ENCODE assay signal across 20 cellular contexts in genomic region chr6:101386982-101387381, GRCh38. TPM values are rescaled to one million over a fixed set of nuclear protein-coding genes. Genes with fewer than 3 reads are reported as not detected.
DNase-seq lines count a peak whose midpoint lies in the region; ATAC-seq, FAIRE-seq and TF ChIP-seq lines count a peak whose summit lies in the region.
"Had no signal": no experiment of that assay in that cellular context is flagged by ENCODE, and none has a peak within 500 bp of the region (broad histone marks: within the 10 kb centered on the region; RNA-seq: fewer than 3 reads in every experiment).

No MANE protein-coding gene starts in this region.

- in situ Hi-C loops in HepG2 (cut with HindIII; ENCODE audit: extremely low pct_ligation_motif_present, low pct_unique_long_range_greater_than_20kb): no loop called here

- TF ChIP-seq EP300 in HepG2 (IDR thresholded peaks at IDR 0.05; ENCODE audit: low read depth in 2 of 2, low read length in 2 of 2) (no peak), HepG2 (CRISPR knock-in tag; IDR thresholded peaks at IDR 0.05; ENCODE audit: borderline replicate concordance) (no peak), SK-N-SH (IDR thresholded peaks at IDR 0.05; ENCODE audit: borderline replicate concordance in 1 of 2, low read depth in 1 of 2, low read length in 1 of 2) (no peak)

- no peak overlapping the region for H3K4me3 ChIP-seq in HepG2 (replicated peaks in 1 of 3; ENCODE audit: insufficient read depth in 1 of 3, low read depth in 2 of 3, low read length in 3 of 3)
- no peak overlapping the region for H3K4me3 ChIP-seq in right lobe of liver
- H3K4me3 ChIP-seq in SK-N-SH (ENCODE audit: low read depth in 2 of 2, low read length in 1 of 2): no peak overlapping the region
- no peak overlapping the region for H3K4me3 ChIP-seq in foreskin fibroblast (ENCODE audit: low read depth in 1 of 2, low read length in 2 of 2)
- H3K4me3 ChIP-seq in pancreas: no peak overlapping the region
- H3K4me3 ChIP-seq: BLaER1 treated with 17β-estradiol and CSF1 and Interleukin-3, amounts not matched to agents 10 nM and 100 nM had no signal

- intact Hi-C loops in HepG2 (cut with micrococcal nuclease; ENCODE audit: unreplicated experiment) (no loop called here), right lobe of liver (cut with DNase I) (no loop called here), pancreas (cut with DNase I) (no loop called here), left ventricle myocardium superior (cut with micrococcal nuclease) (no loop called here)

- H2AFZ ChIP-seq in HepG2 (ENCODE audit: low read length) (no peak overlapping the region), SK-N-SH (ENCODE audit: low read depth) (no peak overlapping the region)

- peak; percentile 4 for DNase-seq in HepG2 (ENCODE audit: low spot score)
- no peak for DNase-seq in right lobe of liver
- no peak for DNase-seq in SK-N-SH
- peak in 1 of 2 donors; percentile 26 for DNase-seq in foreskin fibroblast
- DNase-seq in T-helper 1 cell: no peak
- no peak for DNase-seq in NCI-H446 treated with DMSO at 0.1 percent for 48 hours (lab: John Stamatoyannopoulos, UW)
- DNase-seq in pancreas: no peak
- no peak for DNase-seq in left ventricle myocardium superior
- DNase-seq: activated CD4-positive, alpha-beta T cell treated with anti-CD3 and anti-CD28 coated beads, Interleukin-2, amount 10 ng/mL, durations not matched to agents 24 days and 14 days; activated T-cell treated with anti-CD3 and anti-CD28 coated beads, Interleukin-2, amount 50 U/mL, for 72 hours; amniotic stem cell; GF-D8; immature natural killer cell; NCI-H2081 treated with DMSO at 0.1 percent for 48 hours; stimulated activated CD4-positive, alpha-beta T cell treated with anti-CD3 and anti-CD28 coated beads, Interleukin-4, amount 100 ng/mL, for 24 hours had no signal

- CTCF ChIA-PET in HepG2 (lab: Yijun Ruan, JAX; ENCODE audit: low intra/inter-chr PET ratio, low total read pairs): no interaction called here
- CTCF ChIA-PET in SK-N-SH (lab: Yijun Ruan, JAX): interaction anchor here (0.9 kb wide), 1 partner anchor 10 kb away, joined by 3 read pairs; no protein-coding TSS in a partner anchor

- 0% methylated on average over 1 of the region's 1 CpG for WGBS in HepG2 (ENCODE audit: low lambda C conversion rate)
- WGBS in right lobe of liver (ENCODE audit: insufficient coverage, low coverage, low lambda C conversion rate, missing lambda C conversion rate): 17% methylated on average over 1 of the region's 1 CpG
- WGBS in SK-N-SH (ENCODE audit: low lambda C conversion rate): 33% methylated on average over 1 of the region's 1 CpG
- WGBS in pancreas, 2 donors: 29 to 35% methylated on average over 1 of the region's 1 CpG

- H4K20me1 ChIP-seq in HepG2 (ENCODE audit: insufficient read depth, low read length): no peaks in the 10 kb centered on the region
- H4K20me1 ChIP-seq in SK-N-SH (ENCODE audit: insufficient read depth): no peaks in the 10 kb centered on the region
- H4K20me1 ChIP-seq: BLaER1 treated with 17β-estradiol and CSF1 and Interleukin-3, amounts not matched to agents 10 nM and 100 nM had no signal

- TF ChIP-seq RAD21 in HepG2 (CRISPR knock-in tag; IDR thresholded peaks at IDR 0.05) (no peak), SK-N-SH (IDR thresholded peaks at IDR 0.05; ENCODE audit: low read length) (peak; percentile 25; the same call in 1 of the 2 replicates)

- H3F3A ChIP-seq in SK-N-SH (replicated peaks; ENCODE audit: insufficient read depth): no peaks in the 10 kb centered on the region

- H3K4me2 ChIP-seq in HepG2 (ENCODE audit: low read depth, low read length) (no peak overlapping the region), SK-N-SH (no peak overlapping the region)
- H3K4me2 ChIP-seq: BLaER1 treated with 17β-estradiol and CSF1 and Interleukin-3, amounts not matched to agents 10 nM and 100 nM had no signal

- 0 out of 5 replicates have a peak, but pooled peaks cover 0 to 6% of the 10 kb centered on the region in 2 experiments for H3K27me3 ChIP-seq in HepG2 (ENCODE audit: control insufficient read depth in 1 of 2, insufficient read depth in 2 of 2, low read length in 2 of 2)
- no peaks in the 10 kb centered on the region for H3K27me3 ChIP-seq in right lobe of liver
- peaks cover 1% of the 10 kb centered on the region for H3K27me3 ChIP-seq in SK-N-SH (ENCODE audit: insufficient read depth)
- H3K27me3 ChIP-seq in pancreas: peaks cover 0 to 4% (median 1%) of the 10 kb centered on the region in 4 donors

- no peak overlapping the region for H3K27ac ChIP-seq in HepG2 (ENCODE audit: extremely low read length, insufficient read depth, low read length)
- H3K27ac ChIP-seq in right lobe of liver: no peak overlapping the region
- H3K27ac ChIP-seq in SK-N-SH (ENCODE audit: low read depth in 2 of 2, low read length in 1 of 2): no peak overlapping the region
- H3K27ac ChIP-seq in pancreas: no peak overlapping the region
- H3K27ac ChIP-seq: BLaER1 treated with 17β-estradiol and CSF1 and Interleukin-3, amounts not matched to agents 10 nM and 100 nM had no signal

- BruUV-seq in HepG2 (replicated peaks; lab: Mats Ljungman, UMichigan): no TSS peak

- TF ChIP-seq CTCF in HepG2 (CRISPR knock-in tag; IDR thresholded peaks at IDR 0.05): no peak
- TF ChIP-seq CTCF in right lobe of liver (IDR thresholded peaks at IDR 0.05): no peak
- TF ChIP-seq CTCF in SK-N-SH (IDR thresholded peaks at IDR 0.05): peak; percentile 41
- TF ChIP-seq CTCF in foreskin fibroblast (IDR thresholded peaks at IDR 0.05; ENCODE audit: low read depth, low read length): peak; percentile 25
- no peak for TF ChIP-seq CTCF in pancreas (IDR thresholded peaks at IDR 0.05)

- ATAC-seq in HepG2 (peak; percentile 88), right lobe of liver (no peak), pancreas (no peak), left ventricle myocardium superior (no peak)
- ATAC-seq: activated T-cell treated with anti-CD3 and anti-CD28 coated beads, Interleukin-2, amount 50 U/mL, for 72 hours; stimulated activated memory B cell treated with anti-CD40 and anti-IgM and Interleukin-4, amounts not matched to agents 10 μg/mL and 1 μg/mL and 100 μg/mL, for 72 hours had no signal

- H3K9me2 ChIP-seq in SK-N-SH: no peaks in the 10 kb centered on the region

- POLR2A ChIA-PET in HepG2 (lab: Yijun Ruan, JAX): no interaction called here
- POLR2A ChIA-PET in SK-N-SH (lab: Yijun Ruan, JAX): no interaction called here

- H3K79me2 ChIP-seq in HepG2 (ENCODE audit: insufficient read depth, low read length) (no peaks in the 10 kb centered on the region), SK-N-SH (ENCODE audit: insufficient read depth) (no peaks in the 10 kb centered on the region)

- no peaks in the 10 kb centered on the region for H3K4me1 ChIP-seq in HepG2 (ENCODE audit: insufficient read depth, low read length)
- no peaks in the 10 kb centered on the region for H3K4me1 ChIP-seq in right lobe of liver
- H3K4me1 ChIP-seq in SK-N-SH (ENCODE audit: control insufficient read depth in 1 of 2, insufficient read depth in 2 of 2, low read depth in 1 of 2, low read length in 1 of 2): no peaks in the 10 kb centered on the region
- no peaks in the 10 kb centered on the region for H3K4me1 ChIP-seq in pancreas
- H3K4me1 ChIP-seq: BLaER1 treated with 17β-estradiol and CSF1 and Interleukin-3, amounts not matched to agents 10 nM and 100 nM had no signal

- FAIRE-seq in HepG2 (lab: Jason Lieb, UNC) (no peak), pancreas (lab: Jason Lieb, UNC) (no peak)
- FAIRE-seq: GM18507 had no signal

- TF ChIP-seq POLR2A in HepG2 (IDR thresholded peaks at IDR 0.05; ENCODE audit: insufficient read depth in 1 of 2, low read depth in 2 of 2, low read length in 2 of 2): no peak
- TF ChIP-seq POLR2A in right lobe of liver (IDR thresholded peaks at IDR 0.05): no peak

- H3K36me3 ChIP-seq in HepG2 (replicated peaks in 1 of 2; ENCODE audit: control insufficient read depth in 1 of 2, insufficient read depth in 2 of 2, low read length in 2 of 2) (no peaks in the 10 kb centered on the region), right lobe of liver (no peaks in the 10 kb centered on the region), SK-N-SH (replicated peaks in 1 of 2; ENCODE audit: control insufficient read depth in 1 of 2, insufficient read depth in 2 of 2, low read length in 1 of 2) (no peaks in the 10 kb centered on the region), pancreas (no peaks in the 10 kb centered on the region)
- H3K36me3 ChIP-seq: BLaER1 treated with 17β-estradiol and CSF1 and Interleukin-3, amounts not matched to agents 10 nM and 100 nM had no signal

- H3K9ac ChIP-seq in HepG2 (ENCODE audit: insufficient read depth, low read depth, low read length) (no peak overlapping the region), SK-N-SH (no peak overlapping the region)
- H3K9ac ChIP-seq: BLaER1 treated with 17β-estradiol and CSF1 and Interleukin-3, amounts not matched to agents 10 nM and 100 nM had no signal

- no peaks in the 10 kb centered on the region for H3K9me3 ChIP-seq in HepG2 (ENCODE audit: low read length)
- H3K9me3 ChIP-seq in right lobe of liver: no peaks in the 10 kb centered on the region
- H3K9me3 ChIP-seq in SK-N-SH: no peaks in the 10 kb centered on the region
- H3K9me3 ChIP-seq in pancreas: no peaks in the 10 kb centered on the region

RNA-seq across cellular contexts. Expression of gene GRIK2, which starts 6.5 kb away (rescaled TPM):
- total RNA-seq in HepG2 (2016; rRNA removed; fragmentation: Illumina TruSeq; extraction: Trizol): not detected in 2 replicates
- not detected in 2 replicates for total RNA-seq in HepG2 (2016; cell fraction: cytosol; rRNA removed; fragmentation: Illumina TruSeq; extraction: Trizol; ENCODE audit: low read depth)
- total RNA-seq in HepG2 (2016; cell fraction: insoluble cytoplasmic fraction; rRNA removed; fragmentation: Illumina TruSeq; extraction: Trizol): not detected in 2 replicates
- total RNA-seq in HepG2 (2016; cell fraction: membrane; rRNA removed; fragmentation: Illumina TruSeq; extraction: Trizol): not detected in 2 replicates
- not detected in 2 replicates for total RNA-seq in HepG2 (2016; cell fraction: nucleus; rRNA removed; fragmentation: Illumina TruSeq; extraction: Trizol)
- polyA plus RNA-seq in HepG2 (2011; rRNA removed): not detected in 2 replicates
- not detected in 2 replicates for polyA plus RNA-seq in HepG2 (2011; cell fraction: cytosol; rRNA removed)
- polyA plus RNA-seq in HepG2 (2011; cell fraction: nucleus; rRNA removed): not detected in 2 replicates
- polyA plus RNA-seq in HepG2 (2012): not detected in 2 replicates
- not detected in 2 replicates for polyA plus RNA-seq in HepG2 (2016; cell fraction: cytosol; fragmentation: Illumina TruSeq; extraction: Trizol; ENCODE audit: low read depth)
- polyA plus RNA-seq in HepG2 (2016; cell fraction: insoluble cytoplasmic fraction; fragmentation: Illumina TruSeq; extraction: Trizol; ENCODE audit: low read depth): not detected in 2 replicates
- not detected in 2 replicates for polyA plus RNA-seq in HepG2 (2016; cell fraction: membrane; fragmentation: Illumina TruSeq; extraction: Trizol; ENCODE audit: low read depth)
- polyA plus RNA-seq in HepG2 (2016; cell fraction: nucleus; fragmentation: Illumina TruSeq; extraction: Trizol; ENCODE audit: insufficient read depth, low read depth): not detected in 2 replicates
- 8.3 TPM in 1 of 2 replicates, not detected in the other for polyA minus RNA-seq in HepG2 (2011; rRNA and poly(A)+ RNA removed; ENCODE audit: low replicate concordance)
- not detected in 2 replicates for polyA minus RNA-seq in HepG2 (2011; cell fraction: cytosol; rRNA and poly(A)+ RNA removed)
- polyA minus RNA-seq in HepG2 (2011; cell fraction: nucleus; rRNA and poly(A)+ RNA removed): not detected in 2 replicates
- under 1 TPM in 3 of 6 experiments, not detected in 3; 0.04 to 0.24 (median 0.09) TPM for total RNA-seq in right lobe of liver
- 0.26 and 0.30 TPM in 2 replicates for polyA plus RNA-seq in SK-N-SH (2012; rRNA removed)
- polyA plus RNA-seq in SK-N-SH (2012; cell fraction: cytosol; rRNA removed): 0.28 and 0.54 TPM in 2 replicates
- 0.45 and 0.75 TPM in 2 replicates for polyA plus RNA-seq in SK-N-SH (2012; cell fraction: nucleus; rRNA removed)
- total RNA-seq in pancreas: 1 to 10 TPM in 5 of 6 donors, under 1 TPM in 1; 0.79 to 3.4 (median 2.4) TPM
- polyA plus RNA-seq in pancreas: 1 to 10 TPM in 1 of 2 donors, under 1 TPM in 1; 0.61 to 3.5 TPM
- total RNA-seq in left ventricle myocardium superior: 2.3 TPM
- total RNA-seq: activated CD4-positive, alpha-beta T cell treated with anti-CD3 and anti-CD28 coated beads, Interleukin-2, amount 10 ng/mL, durations not matched to agents 24 days and 14 days; activated T-cell treated with anti-CD3 and anti-CD28 coated beads, Interleukin-2, amount 50 U/mL, for 72 hours; dermis microvascular lymphatic vessel endothelial cell; T-helper 1 cell treated with Interleukin-12 subunit alpha and Interleukin-12 subunit beta and Interleukin-4 antibody, amounts not matched to agents 30 ng/mL and 1 ng/mL, for 36 hours had no signal
- polyA plus RNA-seq: immature natural killer cell had no signal

Comparison
In these comparisons a context has a peak if more than half of its experiments do, and no peak if none do; other contexts are left out.
1. CTCF ChIP-seq: peak in SK-N-SH (single experiment) and foreskin fibroblast (single experiment); none in HepG2 (single experiment), right lobe of liver (0 of 4) and pancreas (0 of 4).
2. Of the 25 proteins assayed by ChIP-seq in both HepG2 and SK-N-SH: peak only in HepG2: none; only in SK-N-SH: CTCF and RAD21; in both: none; in neither: 23.